Comparison of ENCODE assay signal across 10 cellular contexts in the genomic region with DNA sequence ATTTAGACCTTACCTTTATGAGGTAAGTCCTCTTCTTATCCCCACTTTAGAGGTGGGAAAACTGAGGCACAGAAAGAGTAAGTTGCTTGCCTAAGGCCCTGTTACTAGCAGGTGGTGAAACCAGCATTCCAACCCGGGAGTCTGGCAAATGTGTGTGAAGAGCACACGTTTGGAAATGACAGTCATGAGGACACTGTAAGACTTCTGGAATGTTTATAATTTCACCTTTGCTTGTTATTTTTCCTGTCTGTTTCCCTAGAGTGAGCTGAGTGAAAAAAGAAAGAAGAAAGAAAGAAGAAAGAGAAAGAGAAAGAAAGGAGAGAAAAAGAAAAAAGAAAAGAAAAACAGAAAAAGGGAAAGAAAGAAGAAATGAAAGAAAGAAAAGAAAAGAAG. TPM values are rescaled to one million over a fixed set of nuclear protein-coding genes. Genes with fewer than 3 reads are reported as not detected.
DNase-seq lines count a peak whose midpoint lies in the region; ATAC-seq, FAIRE-seq and TF ChIP-seq lines count a peak whose summit lies in the region.
"Had no signal": no experiment of that assay in that cellular context is flagged by ENCODE, and none has a peak within 500 bp of the region (broad histone marks: within the 10 kb centered on the region; RNA-seq: fewer than 3 reads in every experiment).

No MANE protein-coding gene starts in this region.

- H3K27me3 Mint-ChIP-seq in mesothelial cell of epicardium (ENCODE audit: low read depth), result no peaks in the 10 kb centered on the region

- H3K36me3 Mint-ChIP-seq in mesothelial cell of epicardium, result no peaks in the 10 kb centered on the region

- peak overlapping the region; percentile 97 for H3K27ac Mint-ChIP-seq in mesothelial cell of epicardium

- H3K9me3 Mint-ChIP-seq in mesothelial cell of epicardium, result no peaks in the 10 kb centered on the region

- H3K4me3 ChIP-seq in brain microvascular endothelial cell (ENCODE audit: low read depth, low read length), result no peak overlapping the region

- in situ Hi-C loops in ACHN (cut with HindIII; ENCODE audit: low pct_ligation_motif_present, low pct_unique_long_range_greater_than_20kb, low sequenced_read_pairs) (no loop called here), brain microvascular endothelial cell (cut with HindIII; ENCODE audit: low pct_ligation_motif_present, low sequenced_read_pairs) (no loop called here)

- peak overlapping the region; percentile 58 for H3K4me3 Mint-ChIP-seq in mesothelial cell of epicardium

- ATAC-seq in GM19035 (IDR thresholded peaks at IDR 0.05; ENCODE audit: unreplicated experiment), result no peak

- H3K27me3 ChIP-seq in brain microvascular endothelial cell (replicated peaks), result no peaks in the 10 kb centered on the region

- no peak for TF ChIP-seq CTCF in brain microvascular endothelial cell (IDR thresholded peaks at IDR 0.05; ENCODE audit: low read depth, low read length, missing control alignments)
- no peak for TF ChIP-seq CTCF in mesothelial cell of epicardium (IDR thresholded peaks at IDR 0.05; ENCODE audit: unreplicated experiment)

- peak overlapping the region; percentile 57 for H3K27ac ChIP-seq in brain microvascular endothelial cell

- DNase-seq in ACHN (peak; percentile 15), HTR-8/SVneo (ENCODE audit: insufficient read length, low spot score) (peak; percentile 24), brain microvascular endothelial cell (peak; percentile 22), mesothelial cell of epicardium (ENCODE audit: low spot score in 2 of 2, unreplicated experiment in 2 of 2) (no peak), Ammon's horn (ENCODE audit: low spot score) (no peak), NCI-H128 (lab: John Stamatoyannopoulos, UW; ENCODE audit: unreplicated experiment) (no peak)
- no peak for DNase-seq in activated CD4-positive, alpha-beta T cell treated with anti-CD3 and anti-CD28 coated beads, Interleukin-2, amount 50 U/mL, for 4 hours
- DNase-seq: NCI-H510A; stimulated activated naive CD4-positive, alpha-beta T cell treated with Interleukin-2 at 50 U/mL for 16 hours had no signal

- no peaks in the 10 kb centered on the region for H3K36me3 ChIP-seq in brain microvascular endothelial cell (replicated peaks)

- H3K4me1 Mint-ChIP-seq in mesothelial cell of epicardium, result peaks cover 43% of the 10 kb centered on the region

- FAIRE-seq in HTR-8/SVneo (lab: Jason Lieb, UNC), result no peak

RNA-seq across cellular contexts. Expression of a gene that starts 21.2 kb away (rescaled TPM):
- 67.6 to 71.6 TPM (median 67.8 TPM) in 3 replicates for total RNA-seq in mesothelial cell of epicardium

Comparison
In these comparisons a context has a peak if more than half of its experiments do, and no peak if none do; other contexts are left out.
1. DNase-seq: peak in ACHN (single experiment), HTR-8/SVneo (single experiment) and brain microvascular endothelial cell (single experiment); none in mesothelial cell of epicardium (0 of 2), Ammon's horn (single experiment), NCI-H128 (single experiment) and activated CD4-positive, alpha-beta T cell treated with anti-CD3 and anti-CD28 coated beads, Interleukin-2, amount 50 U/mL, for 4 hours (0 of 2).